In the genomic region with DNA sequence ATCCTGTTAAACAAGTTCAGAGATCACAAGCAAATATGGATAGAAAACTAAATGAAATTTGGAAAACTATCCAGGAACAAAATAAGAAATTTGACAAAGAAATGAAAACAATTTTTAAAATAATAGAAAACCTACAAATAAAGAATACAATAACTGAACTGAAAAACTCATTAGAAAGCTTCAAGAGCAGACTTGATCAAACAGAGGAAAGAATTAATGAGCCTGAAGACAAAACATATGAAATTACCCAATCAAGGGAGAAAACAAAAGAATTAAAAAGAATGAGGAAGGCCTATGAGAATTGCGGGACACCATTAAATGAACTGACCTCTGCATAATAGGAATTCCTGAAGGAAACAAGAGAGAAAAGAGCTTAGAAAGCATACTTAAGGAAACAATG, we compare ENCODE assay signal across 27 cellular contexts.
"Had no signal": no experiment of that assay in that cellular context is flagged by ENCODE, and none has a peak within 500 bp of the region (broad histone marks: within the 10 kb centered on the region; RNA-seq: fewer than 3 reads in every experiment).

No MANE protein-coding gene starts in this region.

- H3K4me1 ChIP-seq: pancreas, psoas muscle, right lobe of liver, suprapubic skin, testis, tibial artery, transverse colon, upper lobe of right lung, uterus had no signal

- H3K27ac ChIP-seq: neutrophil, pancreas, psoas muscle, right lobe of liver, skin epidermis, suprapubic skin, testis, tibial artery, transverse colon, upper lobe of right lung, uterus had no signal

- H3K27ac Mint-ChIP-seq: naive thymus-derived CD4-positive, alpha-beta T cell; natural killer cell; nephron; progenitor cell of endocrine pancreas; stimulated activated effector memory CD8-positive, alpha-beta T cell treated with anti-CD3 and anti-CD28 coated beads, Interleukin-12 subunit alpha, Interleukin-12 subunit beta, amount 100 ng/mL, for 72 hours; stimulated activated naive B cell treated with anti-CD40 and anti-IgM and Interleukin-4, amounts not matched to agents 10 μg/mL and 1 μg/mL and 100 μg/mL, for 72 hours; stimulated activated naive CD8-positive, alpha-beta T cell treated with anti-CD3 and anti-CD28 coated beads, Interleukin-15, Interleukin-2, amounts not matched to agents 100 ng/mL and 50 ng/mL, for 24 hours; type B pancreatic cell had no signal

- H3K4me1 Mint-ChIP-seq: naive thymus-derived CD4-positive, alpha-beta T cell; natural killer cell; stimulated activated effector memory CD8-positive, alpha-beta T cell treated with anti-CD3 and anti-CD28 coated beads, Interleukin-12 subunit alpha, Interleukin-12 subunit beta, amount 100 ng/mL, for 72 hours; stimulated activated naive B cell treated with anti-CD40 and anti-IgM and Interleukin-4, amounts not matched to agents 10 μg/mL and 1 μg/mL and 100 μg/mL, for 72 hours had no signal

- H3K9me3 ChIP-seq: neutrophil, pancreas, right lobe of liver, testis, upper lobe of right lung, uterus had no signal

- H3K36me3 ChIP-seq: neutrophil, pancreas, right lobe of liver, suprapubic skin, tibial artery, transverse colon, upper lobe of right lung, uterus had no signal

- H3K4me3 ChIP-seq: pancreas, psoas muscle, right lobe of liver, skin epidermis, suprapubic skin, testis, tibial artery, transverse colon, upper lobe of right lung, uterus had no signal

- H3K36me3 Mint-ChIP-seq: stimulated activated effector memory CD8-positive, alpha-beta T cell treated with anti-CD3 and anti-CD28 coated beads, Interleukin-12 subunit alpha, Interleukin-12 subunit beta, amount 100 ng/mL, for 72 hours; type B pancreatic cell had no signal

- H3K27me3 Mint-ChIP-seq: progenitor cell of endocrine pancreas, type B pancreatic cell had no signal

- ATAC-seq: naive thymus-derived CD4-positive, alpha-beta T cell; natural killer cell; pancreas; psoas muscle; right cardiac atrium; right lobe of liver; stimulated activated effector memory CD8-positive, alpha-beta T cell treated with anti-CD3 and anti-CD28 coated beads, Interleukin-12 subunit alpha, Interleukin-12 subunit beta, amount 100 ng/mL, for 72 hours; stimulated activated naive B cell treated with anti-CD40 and anti-IgM and Interleukin-4, amounts not matched to agents 10 μg/mL and 1 μg/mL and 100 μg/mL, for 72 hours; upper lobe of right lung had no signal

- DNase-seq: naive thymus-derived CD4-positive, alpha-beta T cell; natural killer cell; nucleus accumbens; pancreas; psoas muscle; right cardiac atrium; right lobe of liver; stimulated activated CD4-positive, alpha-beta T cell treated with anti-CD3 and anti-CD28 coated beads, Interleukin-15, amount 100 ng/mL, for 24 hours; stimulated activated CD4-positive, alpha-beta T cell treated with anti-CD3 and anti-CD28 coated beads, Interleukin-2, amount 100 ng/mL, for 24 hours; stimulated activated CD4-positive, alpha-beta T cell treated with anti-CD3 and anti-CD28 coated beads, Interleukin-2, amount 100 ng/mL, for 48 hours; stimulated activated CD4-positive, alpha-beta T cell treated with anti-CD3 and anti-CD28 coated beads, Interleukin-4, amount 100 ng/mL, for 24 hours; stimulated activated naive B cell treated with anti-CD40 and anti-IgM and Interleukin-4, amounts not matched to agents 10 μg/mL and 1 μg/mL and 100 μg/mL, for 72 hours; stimulated activated naive CD4-positive, alpha-beta T cell treated with Interleukin-2 at 50 U/mL for 16 hours; substantia nigra; testis; tibial artery; transverse colon; upper lobe of right lung; uterus had no signal

- H3K4me3 Mint-ChIP-seq: naive thymus-derived CD4-positive, alpha-beta T cell; natural killer cell; nephron; stimulated activated effector memory CD8-positive, alpha-beta T cell treated with anti-CD3 and anti-CD28 coated beads, Interleukin-12 subunit alpha, Interleukin-12 subunit beta, amount 100 ng/mL, for 72 hours; stimulated activated naive B cell treated with anti-CD40 and anti-IgM and Interleukin-4, amounts not matched to agents 10 μg/mL and 1 μg/mL and 100 μg/mL, for 72 hours; stimulated activated naive CD8-positive, alpha-beta T cell treated with anti-CD3 and anti-CD28 coated beads, Interleukin-15, Interleukin-2, amounts not matched to agents 100 ng/mL and 50 ng/mL, for 24 hours; type B pancreatic cell had no signal
